Comparison of ENCODE assay signal across 16 cellular contexts in genomic region chr2:121567957-121568409, GRCh38. TPM values are rescaled to one million over a fixed set of nuclear protein-coding genes. Genes with fewer than 3 reads are reported as not detected.
A peak's percentile ranks its signal among the peaks of the same experiment; 100 is the strongest.
DNase-seq lines count a peak whose midpoint lies in the region; ATAC-seq and TF ChIP-seq lines count a peak whose summit lies in the region.
"Had no signal": no experiment of that assay in that cellular context is flagged by ENCODE, and none has a peak within 500 bp of the region (broad histone marks: within the 10 kb centered on the region; RNA-seq: fewer than 3 reads in every experiment).

No MANE protein-coding gene starts in this region.

- H3K36me3 Mint-ChIP-seq in nephron (ENCODE audit: low read depth) = peaks cover 20% of the 10 kb centered on the region

- H3K9me3 Mint-ChIP-seq in nephron = no peaks in the 10 kb centered on the region

- H3K4me1 Mint-ChIP-seq in nephron = peaks cover 87% of the 10 kb centered on the region

- H3K4me3 ChIP-seq in fibroblast of mammary gland (ENCODE audit: control insufficient read depth, low read depth, low read length) = no peak overlapping the region
- H3K4me3 ChIP-seq: stomach had no signal

- DNase-seq in COLO829 (ENCODE audit: low spot score) = peak; percentile 85
- peak; percentile 49 for DNase-seq in LHCN-M2 (ENCODE audit: low read depth)
- peak; percentile 82 for DNase-seq in fibroblast of mammary gland (ENCODE audit: low read depth)
- no peak for DNase-seq in activated naive CD4-positive, alpha-beta T cell treated with Interleukin-2 at 50 U/mL for 16 hours
- no peak for DNase-seq in NCI-H187 treated with DMSO at 0.1 percent for 48 hours (lab: John Stamatoyannopoulos, UW)
- DNase-seq in RKO (ENCODE audit: low spot score) = no peak
- DNase-seq: activated CD4-positive, alpha-beta memory T cell treated with anti-CD3 and anti-CD28 coated beads for 36 hours; activated T-cell treated with anti-CD3 and anti-CD28 coated beads, Interleukin-2, amount 50 U/mL, for 72 hours; cerebellar nuclear complex; NCI-H1092; stimulated activated CD4-positive, alpha-beta T cell treated with anti-CD3 and anti-CD28 coated beads, Interleukin-15, amount 100 ng/mL, for 24 hours; stomach had no signal

- TF ChIP-seq CTCF in fibroblast of mammary gland (conservative IDR thresholded peaks at IDR 0.05; ENCODE audit: control insufficient read depth, insufficient read depth, low read depth, low read length) (no peak), nephron (IDR thresholded peaks at IDR 0.05; ENCODE audit: unreplicated experiment in 3 of 3) (no peak)

- no peak for ATAC-seq in GM18505 (IDR thresholded peaks at IDR 0.05; ENCODE audit: unreplicated experiment)
- ATAC-seq: activated T-cell treated with anti-CD3 and anti-CD28 coated beads, Interleukin-2, amount 50 U/mL, for 72 hours had no signal

- no peak for TF ChIP-seq POLR2A in GM18505 (IDR thresholded peaks at IDR 0.05; ENCODE audit: borderline replicate concordance, extremely low read depth, insufficient read depth, insufficient read length)

- no peaks in the 10 kb centered on the region for H3K27me3 Mint-ChIP-seq in nephron (ENCODE audit: low read depth)
- H3K27me3 Mint-ChIP-seq: activated CD4-positive, alpha-beta memory T cell treated with anti-CD3 and anti-CD28 coated beads for 36 hours; IgD-negative memory B cell had no signal

- H3K4me3 Mint-ChIP-seq in nephron = peak overlapping the region in 1 of 3 experiments; percentile 4
- H3K4me3 Mint-ChIP-seq: activated CD4-positive, alpha-beta memory T cell treated with anti-CD3 and anti-CD28 coated beads for 36 hours; activated T-cell treated with anti-CD3 and anti-CD28 coated beads, Interleukin-2, amount 50 U/mL, for 72 hours; IgD-negative memory B cell had no signal

- peak overlapping the region; percentile 87 to 92 (median 92) for H3K27ac Mint-ChIP-seq in nephron
- H3K27ac Mint-ChIP-seq: activated CD4-positive, alpha-beta memory T cell treated with anti-CD3 and anti-CD28 coated beads for 36 hours; activated T-cell treated with anti-CD3 and anti-CD28 coated beads, Interleukin-2, amount 50 U/mL, for 72 hours had no signal

RNA-seq across cellular contexts. Expression of gene RNU4ATAC, which starts 37.3 kb away (rescaled TPM):
- total RNA-seq in LHCN-M2 (2014; rRNA removed) = under 0.01 TPM in 1 of 2 replicates, not detected in the other
- not detected for polyA plus RNA-seq in LHCN-M2 (2012)
- total RNA-seq: activated CD4-positive, alpha-beta memory T cell treated with anti-CD3 and anti-CD28 coated beads for 36 hours; activated T-cell treated with anti-CD3 and anti-CD28 coated beads, Interleukin-2, amount 50 U/mL, for 72 hours; posterior vena cava had no signal
- polyA plus RNA-seq: IgD-negative memory B cell, stomach had no signal

Comparison
In these comparisons a context has a peak if more than half of its experiments do, and no peak if none do; other contexts are left out.
1. DNase-seq: peak in COLO829 (single experiment), LHCN-M2 (single experiment) and fibroblast of mammary gland (single experiment); none in activated naive CD4-positive, alpha-beta T cell treated with Interleukin-2 at 50 U/mL for 16 hours (single experiment), NCI-H187 treated with DMSO at 0.1 percent for 48 hours (single experiment) and RKO (single experiment).